ENCODE assay signal across 8 cellular contexts in the genomic region with DNA sequence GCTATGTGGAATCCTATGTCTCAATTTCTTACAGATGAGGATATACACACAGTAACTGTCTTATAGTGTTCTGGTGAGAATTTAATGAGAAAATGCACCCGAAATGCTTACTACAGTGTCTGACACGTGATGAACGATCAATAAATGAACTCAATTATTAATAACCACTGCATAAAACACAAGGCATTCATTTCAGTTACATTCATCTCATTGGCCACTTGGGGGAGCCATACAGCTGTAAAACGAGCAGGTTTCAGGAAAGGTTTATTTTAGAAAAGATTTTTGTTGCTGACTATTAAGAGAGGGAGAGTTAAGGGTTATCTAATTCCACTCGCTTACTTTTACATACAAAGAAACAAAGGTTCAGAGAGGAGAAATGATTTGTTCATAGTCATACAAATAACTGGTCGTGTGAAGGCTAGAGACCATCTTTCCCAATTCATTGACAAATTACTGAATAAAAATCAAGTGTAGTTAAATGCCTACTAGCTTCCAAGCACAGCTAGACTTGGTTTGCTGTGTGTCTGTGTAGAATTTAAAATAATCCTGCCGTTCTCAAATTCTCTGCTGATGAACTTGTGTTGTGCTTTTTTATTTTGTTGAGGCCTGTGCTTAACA.
A peak's percentile ranks its signal among the peaks of the same experiment; 100 is the strongest.
DNase-seq lines count a peak whose midpoint lies in the region; ATAC-seq and TF ChIP-seq lines count a peak whose summit lies in the region.

No MANE protein-coding gene starts in this region.

- H3K9me3 ChIP-seq in Loucy (ENCODE audit: insufficient read depth, low read depth, low read length) = no peaks in the 10 kb centered on the region
- H3K9me3 ChIP-seq in heart left ventricle = no peaks in the 10 kb centered on the region
- no peaks in the 10 kb centered on the region for H3K9me3 ChIP-seq in sigmoid colon

- no peak overlapping the region for H3K9ac ChIP-seq in Loucy (ENCODE audit: low read depth, low read length, poor library complexity, severe bottlenecking)

- no peaks in the 10 kb centered on the region for H3K36me3 Mint-ChIP-seq in activated CD4-positive, alpha-beta memory T cell treated with anti-CD3 and anti-CD28 coated beads for 36 hours
- no peaks in the 10 kb centered on the region for H3K36me3 Mint-ChIP-seq in activated CD4-positive, alpha-beta memory T cell treated with anti-CD3 and anti-CD28 coated beads, Interleukin-2, amount 10 ng/mL, durations not matched to agents 7 days and 5 days (ENCODE audit: low read depth)
- no peaks in the 10 kb centered on the region for H3K36me3 Mint-ChIP-seq in activated B cell treated with CpG ODN at 0.5 μM for 24 hours (ENCODE audit: low read depth)

- H3K4me3 ChIP-seq in Loucy (ENCODE audit: low read length, poor library complexity, severe bottlenecking) (no peak overlapping the region), heart left ventricle (no peak overlapping the region), sigmoid colon (no peak overlapping the region)

- intact Hi-C loops in activated CD4-positive, alpha-beta memory T cell treated with anti-CD3 and anti-CD28 coated beads for 36 hours (cut with micrococcal nuclease) = no loop called here
- intact Hi-C loops in activated B cell treated with CpG ODN at 0.5 μM for 24 hours (cut with micrococcal nuclease) (loop anchor here (1.0 to 5.0 kb wide), 7 partner anchors 76 to 851 kb away; partner anchors contain the start of gene ELAC2), heart left ventricle (cut with DNase I) (loop anchor here in 9 of 10 donors (2.0 to 10.0 kb wide), 9 partner anchors 74 to 824 kb away; partner anchors contain the start of gene MYOCD (in 3 of the 9)), sigmoid colon (cut with DNase I) (loop anchor here (1.0 to 5.0 kb wide), 4 partner anchors 77 to 823 kb away; no protein-coding TSS in a partner anchor)

- H3K9me3 Mint-ChIP-seq in activated CD4-positive, alpha-beta memory T cell treated with anti-CD3 and anti-CD28 coated beads for 36 hours = no peaks in the 10 kb centered on the region
- no peaks in the 10 kb centered on the region for H3K9me3 Mint-ChIP-seq in activated CD4-positive, alpha-beta memory T cell treated with anti-CD3 and anti-CD28 coated beads, Interleukin-2, amount 10 ng/mL, durations not matched to agents 7 days and 5 days
- H3K9me3 Mint-ChIP-seq in activated B cell treated with CpG ODN at 0.5 μM for 24 hours = no peaks in the 10 kb centered on the region

- ATAC-seq in activated B cell treated with CpG ODN at 0.5 μM for 24 hours (ENCODE audit: low read depth) (no peak), heart left ventricle (peak in 2 of 4 donors; percentile 42 to 63), GM21619 (IDR thresholded peaks at IDR 0.05; ENCODE audit: unreplicated experiment) (no peak), HG02798 (IDR thresholded peaks at IDR 0.05; ENCODE audit: poor library complexity, unreplicated experiment) (no peak)

- no peaks in the 10 kb centered on the region for H3K9me2 ChIP-seq in Loucy (replicated peaks; ENCODE audit: low read depth, low read length)

- no peaks in the 10 kb centered on the region for H3K4me1 ChIP-seq in Loucy (ENCODE audit: insufficient read depth, low read length, poor library complexity, severe bottlenecking)
- H3K4me1 ChIP-seq in heart left ventricle = peaks cover 0 to 7% (median 0%) of the 10 kb centered on the region in 12 donors
- H3K4me1 ChIP-seq in sigmoid colon = peaks cover 4 to 14% (median 8%) of the 10 kb centered on the region in 4 donors

- CTCF ChIA-PET in activated CD4-positive, alpha-beta memory T cell treated with anti-CD3 and anti-CD28 coated beads for 36 hours (lab: Charles Lee) = interaction anchor here (0.9 to 1.7 kb wide), 3 partner anchors 17 to 823 kb away, joined by 3 to 4 read pairs (median 3); no protein-coding TSS in a partner anchor
- CTCF ChIA-PET in activated CD4-positive, alpha-beta memory T cell treated with anti-CD3 and anti-CD28 coated beads, Interleukin-2, amount 10 ng/mL, durations not matched to agents 7 days and 5 days (lab: Charles Lee) = interaction anchor here (1.2 to 1.3 kb wide), 4 partner anchors 14 to 213 kb away, joined by 3 read pairs; no protein-coding TSS in a partner anchor
- CTCF ChIA-PET in activated B cell treated with CpG ODN at 0.5 μM for 24 hours (lab: Charles Lee) = interaction anchor here (0.9 to 1.6 kb wide), 7 partner anchors 8 to 851 kb away, joined by 3 to 17 read pairs (median 5); partner anchors contain the start of genes ELAC2 and MYOCD

- 6 to 8% (median 8%) methylated on average over 7 of the region's 7 CpGs for WGBS in heart left ventricle, 4 donors
- WGBS in sigmoid colon, 2 donors = 15 to 18% methylated on average over 7 of the region's 7 CpGs

- H3K27me3 ChIP-seq in Loucy (ENCODE audit: insufficient read depth, low read length, poor library complexity, severe bottlenecking) (no peaks in the 10 kb centered on the region), heart left ventricle (no peaks in the 10 kb centered on the region), sigmoid colon (no peaks in the 10 kb centered on the region)

- TF ChIP-seq POLR2A in heart left ventricle (IDR thresholded peaks at IDR 0.05) (no peak), sigmoid colon (IDR thresholded peaks at IDR 0.05) (no peak)

- no peaks in the 10 kb centered on the region for H3K27me3 Mint-ChIP-seq in activated CD4-positive, alpha-beta memory T cell treated with anti-CD3 and anti-CD28 coated beads for 36 hours
- H3K27me3 Mint-ChIP-seq in activated CD4-positive, alpha-beta memory T cell treated with anti-CD3 and anti-CD28 coated beads, Interleukin-2, amount 10 ng/mL, durations not matched to agents 7 days and 5 days = no peaks in the 10 kb centered on the region
- H3K27me3 Mint-ChIP-seq in activated B cell treated with CpG ODN at 0.5 μM for 24 hours = no peaks in the 10 kb centered on the region

- H3K27ac ChIP-seq in heart left ventricle (no peak overlapping the region), sigmoid colon (peak overlapping the region; percentile 58 to 73 (median 64))

- no peaks in the 10 kb centered on the region for H3K4me1 Mint-ChIP-seq in activated CD4-positive, alpha-beta memory T cell treated with anti-CD3 and anti-CD28 coated beads for 36 hours (ENCODE audit: low read depth)
- no peaks in the 10 kb centered on the region for H3K4me1 Mint-ChIP-seq in activated CD4-positive, alpha-beta memory T cell treated with anti-CD3 and anti-CD28 coated beads, Interleukin-2, amount 10 ng/mL, durations not matched to agents 7 days and 5 days
- no peaks in the 10 kb centered on the region for H3K4me1 Mint-ChIP-seq in activated B cell treated with CpG ODN at 0.5 μM for 24 hours

- POLR2A ChIA-PET in activated CD4-positive, alpha-beta memory T cell treated with anti-CD3 and anti-CD28 coated beads for 36 hours (lab: Charles Lee) = no interaction called here
- POLR2A ChIA-PET in activated CD4-positive, alpha-beta memory T cell treated with anti-CD3 and anti-CD28 coated beads, Interleukin-2, amount 10 ng/mL, durations not matched to agents 7 days and 5 days (lab: Charles Lee) = no interaction called here
- POLR2A ChIA-PET in activated B cell treated with CpG ODN at 0.5 μM for 24 hours (lab: Charles Lee) = no interaction called here

- TF ChIP-seq EP300 in sigmoid colon (IDR thresholded peaks at IDR 0.05) = no peak

- no peaks in the 10 kb centered on the region for H3K36me3 ChIP-seq in Loucy (ENCODE audit: insufficient read depth, low read length)
- H3K36me3 ChIP-seq in heart left ventricle = no peaks in the 10 kb centered on the region
- H3K36me3 ChIP-seq in sigmoid colon = no peaks in the 10 kb centered on the region

- no peaks in the 10 kb centered on the region for H3K79me2 ChIP-seq in Loucy (ENCODE audit: insufficient read depth, low read length)

- no peak overlapping the region for H3K4me3 Mint-ChIP-seq in activated CD4-positive, alpha-beta memory T cell treated with anti-CD3 and anti-CD28 coated beads for 36 hours
- H3K4me3 Mint-ChIP-seq in activated CD4-positive, alpha-beta memory T cell treated with anti-CD3 and anti-CD28 coated beads, Interleukin-2, amount 10 ng/mL, durations not matched to agents 7 days and 5 days = no peak overlapping the region
- H3K4me3 Mint-ChIP-seq in activated B cell treated with CpG ODN at 0.5 μM for 24 hours = no peak overlapping the region

- TF ChIP-seq CTCF in Loucy (conservative IDR thresholded peaks at IDR 0.05; ENCODE audit: low read length) (peak; percentile 94), activated B cell treated with CpG ODN at 0.5 μM for 24 hours (IDR thresholded peaks at IDR 0.05) (peak; percentile 65), heart left ventricle (IDR thresholded peaks at IDR 0.05) (peak; percentile 51 to 79 (median 68)), sigmoid colon (IDR thresholded peaks at IDR 0.05) (peak; percentile 62 to 73 (median 70))

- no peak overlapping the region for H2AFZ ChIP-seq in Loucy (ENCODE audit: low read length)

- no peak overlapping the region for H3K4me2 ChIP-seq in Loucy (ENCODE audit: low read depth, low read length, poor library complexity, severe bottlenecking)

- no peak overlapping the region for H3K27ac Mint-ChIP-seq in activated CD4-positive, alpha-beta memory T cell treated with anti-CD3 and anti-CD28 coated beads for 36 hours
- no peak overlapping the region for H3K27ac Mint-ChIP-seq in activated CD4-positive, alpha-beta memory T cell treated with anti-CD3 and anti-CD28 coated beads, Interleukin-2, amount 10 ng/mL, durations not matched to agents 7 days and 5 days
- H3K27ac Mint-ChIP-seq in activated B cell treated with CpG ODN at 0.5 μM for 24 hours = no peak overlapping the region

- no peaks in the 10 kb centered on the region for H4K20me1 ChIP-seq in Loucy (ENCODE audit: insufficient read depth, low read length, poor library complexity, severe bottlenecking)

- H3F3A ChIP-seq in Loucy (ENCODE audit: low read depth) = no peaks in the 10 kb centered on the region

- DNase-seq in activated CD4-positive, alpha-beta memory T cell treated with anti-CD3 and anti-CD28 coated beads for 36 hours = peak; percentile 10
- DNase-seq in activated CD4-positive, alpha-beta memory T cell treated with anti-CD3 and anti-CD28 coated beads, Interleukin-2, amount 10 ng/mL, durations not matched to agents 7 days and 5 days = no peak
- DNase-seq in activated B cell treated with CpG ODN at 0.5 μM for 24 hours = no peak
- DNase-seq in heart left ventricle = peak in 1 of 5 donors; percentile 10
- no peak for DNase-seq in sigmoid colon

Comparison
In these comparisons a context has a peak if more than half of its experiments do, and no peak if none do; other contexts are left out.
1. H3K27ac ChIP-seq: peak in sigmoid colon (4 of 4); none in heart left ventricle (0 of 12).
2. Peak in every context shown above with its lines, with median percentiles within 50 percentile points of each other: CTCF ChIP-seq.